28 cellular contexts compared by ENCODE assay signal in genomic region chr1:225843426-225843795, GRCh38. TPM values are rescaled to one million over a fixed set of nuclear protein-coding genes. Genes with fewer than 3 reads are reported as not detected.
DNase-seq lines count a peak whose midpoint lies in the region; ATAC-seq and TF ChIP-seq lines count a peak whose summit lies in the region.
"Had no signal": no experiment of that assay in that cellular context is flagged by ENCODE, and none has a peak within 500 bp of the region (broad histone marks: within the 10 kb centered on the region; RNA-seq: fewer than 3 reads in every experiment).

No MANE protein-coding gene starts in this region.

- no peak overlapping the region for H3K4me3 ChIP-seq in aorta (ENCODE audit: low read length in 2 of 2)
- no peak overlapping the region for H3K4me3 ChIP-seq in WERI-Rb-1 (ENCODE audit: low read depth, low read length)
- H3K4me3 ChIP-seq: Peyer's patch, sigmoid colon, SJCRH30, tibial artery had no signal

- no peaks in the 10 kb centered on the region for H3K27me3 Mint-ChIP-seq in activated naive CD4-positive, alpha-beta T cell treated with anti-CD3 and anti-CD28 coated beads, Interleukin-2, amount 10 ng/mL, durations not matched to agents 7 days and 5 days
- H3K27me3 Mint-ChIP-seq in central memory CD8-positive, alpha-beta T cell = no peaks in the 10 kb centered on the region
- no peaks in the 10 kb centered on the region for H3K27me3 Mint-ChIP-seq in naive B cell
- H3K27me3 Mint-ChIP-seq: activated CD4-positive, alpha-beta T cell treated with anti-CD3 and anti-CD28 coated beads for 36 hours; stimulated activated naive CD8-positive, alpha-beta T cell treated with anti-CD3 and anti-CD28 coated beads, Interleukin-15, amount 100 ng/mL, for 72 hours had no signal

- peak overlapping the region; percentile 22 for H3K27ac Mint-ChIP-seq in activated naive CD4-positive, alpha-beta T cell treated with anti-CD3 and anti-CD28 coated beads, Interleukin-2, amount 10 ng/mL, durations not matched to agents 7 days and 5 days
- peak overlapping the region; percentile 11 for H3K27ac Mint-ChIP-seq in central memory CD8-positive, alpha-beta T cell (ENCODE audit: low read depth)
- peak overlapping the region in 4 of 6 donors; percentile 65 to 95 (median 70) for H3K27ac Mint-ChIP-seq in naive B cell
- H3K27ac Mint-ChIP-seq: activated CD4-positive, alpha-beta T cell treated with anti-CD3 and anti-CD28 coated beads for 36 hours had no signal

- ATAC-seq in central memory CD8-positive, alpha-beta T cell (replicated peaks; ENCODE audit: extremely low read depth, poor library complexity, severe bottlenecking) = no peak
- no peak for ATAC-seq in naive B cell (ENCODE audit: low read depth in 2 of 2)
- no peak for ATAC-seq in aorta (ENCODE audit: low FRiP score)
- ATAC-seq: activated CD4-positive, alpha-beta T cell treated with anti-CD3 and anti-CD28 coated beads for 36 hours; stimulated activated naive CD8-positive, alpha-beta T cell treated with anti-CD3 and anti-CD28 coated beads, Interleukin-15, amount 100 ng/mL, for 72 hours had no signal

- H3K9me3 ChIP-seq in aorta (ENCODE audit: control insufficient read depth, low read length) (no peaks in the 10 kb centered on the region), WERI-Rb-1 (ENCODE audit: severe bottlenecking) (no peaks in the 10 kb centered on the region)
- H3K9me3 ChIP-seq: Peyer's patch, sigmoid colon, SJCRH30, tibial artery had no signal

- 71 to 73% methylated on average over 6 of the region's 6 CpGs for WGBS in aorta, 2 donors

- peaks cover 23% of the 10 kb centered on the region for H3K36me3 Mint-ChIP-seq in activated naive CD4-positive, alpha-beta T cell treated with anti-CD3 and anti-CD28 coated beads, Interleukin-2, amount 10 ng/mL, durations not matched to agents 7 days and 5 days
- peaks cover 18% of the 10 kb centered on the region for H3K36me3 Mint-ChIP-seq in central memory CD8-positive, alpha-beta T cell (ENCODE audit: insufficient read depth)
- H3K36me3 Mint-ChIP-seq in naive B cell = no peaks in the 10 kb centered on the region

- no peaks in the 10 kb centered on the region for H3K9me3 Mint-ChIP-seq in activated naive CD4-positive, alpha-beta T cell treated with anti-CD3 and anti-CD28 coated beads, Interleukin-2, amount 10 ng/mL, durations not matched to agents 7 days and 5 days
- H3K9me3 Mint-ChIP-seq in central memory CD8-positive, alpha-beta T cell = no peaks in the 10 kb centered on the region
- H3K9me3 Mint-ChIP-seq in naive B cell = no peaks in the 10 kb centered on the region
- H3K9me3 Mint-ChIP-seq: stimulated activated naive CD8-positive, alpha-beta T cell treated with anti-CD3 and anti-CD28 coated beads, Interleukin-15, amount 100 ng/mL, for 72 hours had no signal

- no peak for DNase-seq in activated naive CD4-positive, alpha-beta T cell treated with anti-CD3 and anti-CD28 coated beads, Interleukin-2, amount 10 ng/mL, durations not matched to agents 7 days and 5 days
- DNase-seq in activated naive CD4-positive, alpha-beta T cell (lab: John Stamatoyannopoulos, UW) = no peak
- no peak for DNase-seq in central memory CD8-positive, alpha-beta T cell (ENCODE audit: low spot score in 2 of 2)
- no peak for DNase-seq in naive B cell
- peak; percentile 36 to 63 for DNase-seq in aorta
- DNase-seq in WERI-Rb-1 = no peak
- DNase-seq in CD1c-positive myeloid dendritic cell (ENCODE audit: extremely low spot score) = no peak
- DNase-seq in D341Med (ENCODE audit: low spot score) = no peak
- DNase-seq: 8988T; activated CD4-positive, alpha-beta T cell treated with anti-CD3 and anti-CD28 coated beads for 36 hours; DND-41; erythroblast; foreskin melanocyte; H7; midbrain; NCI-H1092; NCI-H187 treated with DMSO at 0.1 percent for 48 hours; NCI-H526; Peyer's patch; sigmoid colon; SJCRH30; stimulated activated CD4-positive, alpha-beta T cell treated with anti-CD3 and anti-CD28 coated beads, Interleukin-15, amount 100 ng/mL, for 24 hours; stimulated activated naive CD8-positive, alpha-beta T cell treated with anti-CD3 and anti-CD28 coated beads, Interleukin-15, amount 100 ng/mL, for 72 hours; tibial artery had no signal

- no peak overlapping the region for H3K4me3 Mint-ChIP-seq in activated naive CD4-positive, alpha-beta T cell treated with anti-CD3 and anti-CD28 coated beads, Interleukin-2, amount 10 ng/mL, durations not matched to agents 7 days and 5 days
- H3K4me3 Mint-ChIP-seq in central memory CD8-positive, alpha-beta T cell = no peak overlapping the region
- H3K4me3 Mint-ChIP-seq in naive B cell = peak overlapping the region in 1 of 8 donors; percentile 37
- H3K4me3 Mint-ChIP-seq: activated CD4-positive, alpha-beta T cell treated with anti-CD3 and anti-CD28 coated beads for 36 hours; stimulated activated naive CD8-positive, alpha-beta T cell treated with anti-CD3 and anti-CD28 coated beads, Interleukin-15, amount 100 ng/mL, for 72 hours had no signal

- H3K4me1 Mint-ChIP-seq in activated naive CD4-positive, alpha-beta T cell treated with anti-CD3 and anti-CD28 coated beads, Interleukin-2, amount 10 ng/mL, durations not matched to agents 7 days and 5 days = peaks cover 17% of the 10 kb centered on the region
- peaks cover 34% of the 10 kb centered on the region for H3K4me1 Mint-ChIP-seq in central memory CD8-positive, alpha-beta T cell
- H3K4me1 Mint-ChIP-seq in naive B cell = peaks cover 35 to 39% (median 35%) of the 10 kb centered on the region in 3 donors

- no peak overlapping the region for H3K27ac ChIP-seq in aorta (ENCODE audit: low read depth in 1 of 2, low read length in 2 of 2)
- no peak overlapping the region for H3K27ac ChIP-seq in WERI-Rb-1
- H3K27ac ChIP-seq: HL-60, Peyer's patch, sigmoid colon, SJCRH30, tibial artery had no signal

- no peaks in the 10 kb centered on the region for H3K4me1 ChIP-seq in aorta (ENCODE audit: control insufficient read depth in 1 of 2, insufficient read depth in 2 of 2, low read length in 2 of 2)
- H3K4me1 ChIP-seq: SJCRH30 had no signal

- intact Hi-C loops in aorta (cut with DNase I) = loop anchor here (5.0 kb wide), 2 partner anchors 36 to 61 kb away; no protein-coding TSS in a partner anchor

- TF ChIP-seq CTCF in WERI-Rb-1 (IDR thresholded peaks at IDR 0.05; ENCODE audit: low read depth, low read length) = no peak

- CTCF ChIA-PET in activated naive CD4-positive, alpha-beta T cell treated with anti-CD3 and anti-CD28 coated beads, Interleukin-2, amount 10 ng/mL, durations not matched to agents 7 days and 5 days (lab: Charles Lee) = interaction anchor here (0.7 to 0.8 kb wide), 2 partner anchors 66 to 369 kb away, joined by 3 read pairs; partner anchors contain the start of gene SRP9

- peaks cover 0 to 2% of the 10 kb centered on the region in 2 donors for H3K36me3 ChIP-seq in aorta (ENCODE audit: control insufficient read depth in 1 of 2, insufficient read depth in 2 of 2, low read length in 1 of 2)
- H3K36me3 ChIP-seq in WERI-Rb-1 = no peaks in the 10 kb centered on the region
- H3K36me3 ChIP-seq: SJCRH30 had no signal

- H3K27me3 ChIP-seq in aorta (ENCODE audit: control insufficient read depth in 1 of 2, insufficient read depth in 2 of 2, low read length in 1 of 2) = no peaks in the 10 kb centered on the region
- H3K27me3 ChIP-seq in WERI-Rb-1 (ENCODE audit: insufficient read depth, low read depth, severe bottlenecking) = no peaks in the 10 kb centered on the region
- H3K27me3 ChIP-seq: Peyer's patch, sigmoid colon, SJCRH30, tibial artery had no signal

RNA-seq across cellular contexts. Expression of gene EPHX1, which starts 33.5 kb away (rescaled TPM):
- polyA plus RNA-seq in naive B cell (ENCODE audit: low read depth in 6 of 6) = 1 to 10 TPM in 3 of 6 donors, under 1 TPM in 2, not detected in 1; 0.24 to 1.1 (median 1.0) TPM
- 100 to 1,000 TPM in 1 of 2 donors, 10 to 100 TPM in 1; 57.6 to 153 TPM for total RNA-seq in aorta
- polyA plus RNA-seq in aorta = 10 to 100 TPM; 20.0 to 66.3 TPM

RNA-seq across cellular contexts. Expression of gene TMEM63A, which starts 38.8 kb away (rescaled TPM):
- polyA plus RNA-seq in naive B cell (ENCODE audit: low read depth in 6 of 6) = 10 to 100 TPM; 10.6 to 38.5 (median 20.0) TPM
- total RNA-seq in aorta = 100 to 1,000 TPM in 1 of 2 donors, 10 to 100 TPM in 1; 89.3 to 118 TPM
- polyA plus RNA-seq in aorta = 10 to 100 TPM in 1 of 2 donors, 1 to 10 TPM in 1; 7.6 to 73.5 TPM
- polyA plus RNA-seq: neural cell had no signal

RNA-seq across cellular contexts. Expression of gene LEFTY1, which starts 45.5 kb away (rescaled TPM):
- polyA plus RNA-seq in naive B cell (ENCODE audit: low read depth in 6 of 6) (not detected), aorta (under 1 TPM; 0.25 to 0.51 TPM)
- under 1 TPM; 0.39 to 0.63 TPM for total RNA-seq in aorta
- total RNA-seq: activated CD4-positive, alpha-beta T cell treated with anti-CD3 and anti-CD28 coated beads for 36 hours; dermis microvascular lymphatic vessel endothelial cell; sigmoid colon; T-helper 1 cell treated with Interleukin-12 subunit alpha and Interleukin-12 subunit beta and Interleukin-4 antibody, amounts not matched to agents 30 ng/mL and 1 ng/mL, for 36 hours had no signal

Comparison
In these comparisons a context has a peak if more than half of its experiments do, and no peak if none do; other contexts are left out.
1. DNase-seq: peak in aorta (2 of 2); none in activated naive CD4-positive, alpha-beta T cell treated with anti-CD3 and anti-CD28 coated beads, Interleukin-2, amount 10 ng/mL, durations not matched to agents 7 days and 5 days (single experiment), activated naive CD4-positive, alpha-beta T cell (0 of 4), central memory CD8-positive, alpha-beta T cell (0 of 2), naive B cell (single experiment), WERI-Rb-1 (single experiment), CD1c-positive myeloid dendritic cell (single experiment) and D341Med (single experiment).
2. H3K27ac Mint-ChIP-seq: peak in every context shown above with its lines; median percentile 70 in naive B cell; 22 in activated naive CD4-positive, alpha-beta T cell treated with anti-CD3 and anti-CD28 coated beads, Interleukin-2, amount 10 ng/mL, durations not matched to agents 7 days and 5 days; 11 in central memory CD8-positive, alpha-beta T cell.
3. RNA of gene EPHX1, which starts 33.5 kb away (polyA plus RNA-seq): 20.0 to 66.3 TPM in aorta; 0.24 to 1.1 TPM in naive B cell; every median in the first group is over 4 times any median in the second.